In genomic region chr5:123144096-123144495, GRCh38 we compare ENCODE assay signal across 24 cellular contexts. TPM values are rescaled to one million over a fixed set of nuclear protein-coding genes. Genes with fewer than 3 reads are reported as not detected.
"Had no signal": no experiment of that assay in that cellular context is flagged by ENCODE, and none has a peak within 500 bp of the region (broad histone marks: within the 10 kb centered on the region; RNA-seq: fewer than 3 reads in every experiment).

No MANE protein-coding gene starts in this region.

- ATAC-seq: Panc1, PC-3 had no signal

- H3K4me2 ChIP-seq: SK-N-SH had no signal

- H3K9ac ChIP-seq: SK-N-SH had no signal

- H3K4me1 Mint-ChIP-seq: IgD-negative memory B cell had no signal

- DNase-seq: KBM-7; MV-4-11; NCI-H1048; NCI-H1105; NCI-H1417; NCI-H1436 treated with DMSO at 0.1 percent for 48 hours; NCI-H1694; NCI-H1930; NCI-H2081; NCI-H2107; NCI-H2227 treated with DMSO at 0.1 percent for 48 hours; NCI-H524; NCI-H526 treated with DMSO at 0.1 percent for 48 hours; NCI-H774; NK-92 treated with Interleukin-12 subunit alpha and Interleukin-12 subunit beta, amount 100 ng/mL, for 24 hours; PC-3; SHP77; SK-N-SH had no signal

- H3K27ac Mint-ChIP-seq: IgD-negative memory B cell had no signal

- H3K9me3 ChIP-seq: SK-N-SH had no signal

- H3K4me3 Mint-ChIP-seq: IgD-negative memory B cell had no signal

- H3K27ac ChIP-seq: HL-60, RWPE1 had no signal

- H3K9me3 Mint-ChIP-seq: IgD-negative memory B cell had no signal

RNA-seq across cellular contexts. Expression of gene PRDM6, which starts 55.1 kb away (rescaled TPM):
- total RNA-seq: LHCN-M2, PC-3, SK-MEL-5 had no signal
- polyA plus RNA-seq: IgD-negative memory B cell had no signal
